8 cellular contexts compared by ENCODE assay signal in the genomic region with DNA sequence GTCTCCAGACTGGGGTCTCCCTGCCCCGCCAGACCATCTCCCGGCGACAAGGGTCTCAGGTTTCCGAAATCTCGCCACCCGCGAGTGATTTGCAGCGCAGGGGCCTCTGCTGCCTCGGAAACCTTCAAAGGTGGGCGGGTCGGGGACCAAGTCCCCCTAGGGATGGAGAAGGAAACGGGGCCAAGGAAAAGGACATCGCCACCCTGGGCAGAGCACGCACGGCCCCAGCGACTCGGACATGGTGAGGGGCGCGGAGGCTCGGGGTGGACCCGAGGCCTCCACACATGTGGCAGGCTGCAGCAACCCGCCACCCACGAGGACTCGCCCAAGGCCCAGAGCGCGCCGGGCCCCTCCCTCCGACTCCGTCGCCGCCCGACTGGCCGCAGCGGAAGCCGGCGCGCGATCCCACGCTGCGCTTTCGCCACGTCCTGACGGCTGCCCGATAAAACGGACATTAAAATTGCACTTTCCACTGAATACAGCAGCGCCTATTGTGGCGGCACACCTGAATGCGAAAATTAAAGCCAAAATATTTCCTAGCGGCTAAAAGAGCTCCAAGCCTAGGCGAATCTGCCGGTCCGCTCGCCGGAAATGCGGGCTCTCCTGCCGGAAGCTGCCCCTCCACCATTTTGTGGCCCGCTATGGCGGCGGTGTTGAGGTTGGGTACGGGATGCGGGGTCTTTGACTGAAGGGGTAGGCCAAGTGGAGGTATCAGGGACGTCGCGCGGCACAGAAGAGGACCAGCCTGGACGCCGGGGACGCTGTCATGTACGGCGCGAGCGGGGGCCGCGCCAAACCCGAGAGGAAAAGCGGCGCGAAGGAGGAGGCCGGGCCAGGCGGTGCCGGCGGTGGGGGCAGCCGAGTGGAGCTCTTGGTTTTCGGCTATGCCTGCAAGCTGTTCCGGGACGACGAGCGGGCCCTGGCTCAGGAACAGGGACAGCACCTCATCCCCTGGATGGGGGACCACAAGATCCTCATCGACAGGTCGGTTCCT. TPM values are rescaled to one million over a fixed set of nuclear protein-coding genes. Genes with fewer than 3 reads are reported as not detected.
A peak's percentile ranks its signal among the peaks of the same experiment; 100 is the strongest.
DNase-seq lines count a peak whose midpoint lies in the region; ATAC-seq, FAIRE-seq and TF ChIP-seq lines count a peak whose summit lies in the region.

Gene SFSWAP (plus strand): TSS at position 627 of the 994 bp plus-strand sequence. CDS start 140 bp downstream, at position 767.

- H2AFZ ChIP-seq in ACC112 (ENCODE audit: low read length, unreplicated experiment), result peak within 1 kb of the TSS; percentile 91

- H3K9ac ChIP-seq in kidney (ENCODE audit: low read length in 2 of 2), result peak within 1 kb of the TSS; percentile 95 to 99

- H3K36me3 ChIP-seq in ACC112 (ENCODE audit: insufficient read depth, low read length), result peaks cover 13% of the 10 kb centered on the region
- H3K36me3 ChIP-seq in kidney (ENCODE audit: control insufficient read depth in 1 of 2, insufficient read depth in 2 of 2, low read length in 2 of 2), result peaks cover 8 to 18% of the 10 kb centered on the region in 2 donors

- peak; percentile 84 for ATAC-seq in GM18520 (IDR thresholded peaks at IDR 0.05; ENCODE audit: unreplicated experiment)
- ATAC-seq in HG03060 (IDR thresholded peaks at IDR 0.05; ENCODE audit: low read depth, unreplicated experiment), result peak; percentile 84

- no peak for TF ChIP-seq CTCF in kidney (IDR thresholded peaks at IDR 0.05; ENCODE audit: borderline replicate concordance, extremely low read depth, insufficient read depth)

- intact Hi-C loops in kidney (cut with DNase I), result no loop called here

- peaks cover 30% of the 10 kb centered on the region for H3K79me2 ChIP-seq in ACC112 (ENCODE audit: control insufficient read depth, insufficient read depth, low read length, unreplicated experiment)

- H3K4me3 ChIP-seq in ACC112 (ENCODE audit: low read depth, low read length) (peak within 1 kb of the TSS; percentile 90), kidney (ENCODE audit: low read length in 2 of 2) (peak within 1 kb of the TSS; percentile 98 to 100)

- H3K9me3 ChIP-seq in kidney (ENCODE audit: control insufficient read depth in 1 of 2, low read length in 2 of 2), result no peaks in the 10 kb centered on the region

- no peak for FAIRE-seq in kidney (lab: Jason Lieb, UNC)

- H3K4me1 ChIP-seq in ACC112 (ENCODE audit: control insufficient read depth, insufficient read depth, low read length, unreplicated experiment) (peaks cover 13% of the 10 kb centered on the region), kidney (ENCODE audit: control insufficient read depth in 1 of 2, insufficient read depth in 1 of 2, low read depth in 1 of 2, low read length in 2 of 2) (peaks cover 4 to 19% of the 10 kb centered on the region in 2 donors)

- H3K27ac ChIP-seq in ACC112 (ENCODE audit: low read depth, low read length) (peak within 1 kb of the TSS; percentile 91), kidney (ENCODE audit: low read depth in 2 of 2, low read length in 2 of 2) (peak within 1 kb of the TSS; percentile 99 to 100)

- H3K27me3 ChIP-seq in ACC112 (ENCODE audit: insufficient read depth, low read length), result no peaks in the 10 kb centered on the region

- DNase-seq in NCI-H2196 treated with DMSO at 0.1 percent for 48 hours (lab: John Stamatoyannopoulos, UW; ENCODE audit: unreplicated experiment) (peak; percentile 60), kidney (peak; percentile 88)
- DNase-seq in activated CD4-positive, CD25-positive, alpha-beta regulatory T cell treated with anti-CD3 and anti-CD28 coated beads, Interleukin-2, amount 50 U/mL, for 16 hours (ENCODE audit: low read depth, low spot score), result peak; percentile 61
- DNase-seq in central memory CD4-positive, alpha-beta T cell, result peak; percentile 70
- peak; percentile 52 to 66 for DNase-seq in stimulated activated CD4-positive, alpha-beta T cell treated with anti-CD3 and anti-CD28 coated beads, Interleukin-15, amount 100 ng/mL, for 1 hour (ENCODE audit: low read depth in 1 of 2, low spot score in 1 of 2)

RNA-seq across cellular contexts. Expression of gene SFSWAP, which starts in this region (rescaled TPM):
- total RNA-seq in kidney, result 46.2 TPM
- polyA plus RNA-seq in kidney (ENCODE audit: insufficient read depth, low read depth, low replicate concordance), result 13.9 TPM

Comparison
In these comparisons a context has a peak if more than half of its experiments do, and no peak if none do; other contexts are left out.
1. Peak in every context shown above with its lines: DNase-seq, ATAC-seq, H3K4me3 ChIP-seq and H3K27ac ChIP-seq.